In the genomic region with DNA sequence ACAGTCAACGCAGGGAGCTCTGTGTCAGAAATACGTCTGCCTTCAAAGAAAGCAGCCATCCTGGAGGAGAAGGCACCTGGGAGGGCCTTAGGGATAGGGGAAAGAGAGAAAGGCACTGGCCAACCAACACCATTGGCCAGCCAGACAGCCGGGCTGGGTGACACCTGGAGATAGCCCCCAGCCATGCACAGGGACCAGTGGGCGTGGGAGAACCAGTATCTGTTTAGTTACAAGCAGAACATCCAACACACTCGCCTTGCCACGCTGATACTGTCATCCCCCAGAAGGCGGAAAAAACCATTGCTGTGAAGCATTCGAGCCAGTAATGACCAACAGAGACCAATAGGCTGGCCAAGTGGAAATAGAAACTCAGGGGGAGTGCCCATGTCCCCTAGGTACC, we compare ENCODE assay signal across 13 cellular contexts. TPM values are rescaled to one million over a fixed set of nuclear protein-coding genes. Genes with fewer than 3 reads are reported as not detected.
DNase-seq lines count a peak whose midpoint lies in the region; ATAC-seq and TF ChIP-seq lines count a peak whose summit lies in the region.
"Had no signal": no experiment of that assay in that cellular context is flagged by ENCODE, and none has a peak within 500 bp of the region (broad histone marks: within the 10 kb centered on the region; RNA-seq: fewer than 3 reads in every experiment).

No MANE protein-coding gene starts in this region.

- ATAC-seq in natural killer cell, result no peak
- no peak for ATAC-seq in HG03196 (IDR thresholded peaks at IDR 0.05; ENCODE audit: unreplicated experiment)
- no peak for ATAC-seq in GM19463 (IDR thresholded peaks at IDR 0.05; ENCODE audit: unreplicated experiment)

- no peaks in the 10 kb centered on the region for H3K9me3 Mint-ChIP-seq in CD8-positive, alpha-beta memory T cell
- H3K9me3 Mint-ChIP-seq in dendritic cell treated with granulocyte-macrophage colony-stimulating factor and Interleukin-4, amounts not matched to agents 40 ng/mL and 50 ng/mL, for 4 days, result no peaks in the 10 kb centered on the region
- H3K9me3 Mint-ChIP-seq in natural killer cell, result no peaks in the 10 kb centered on the region
- H3K9me3 Mint-ChIP-seq: memory B cell had no signal

- no peaks in the 10 kb centered on the region for H3K9me3 ChIP-seq in CD8-positive, alpha-beta memory T cell (ENCODE audit: low read length)
- no peaks in the 10 kb centered on the region for H3K9me3 ChIP-seq in MM.1S (replicated peaks; ENCODE audit: insufficient read depth, low read length)
- H3K9me3 ChIP-seq: thoracic aorta had no signal

- DNase-seq in CD8-positive, alpha-beta memory T cell, result no peak
- DNase-seq in MM.1S (no peak), natural killer cell (no peak), NOMO-1 treated with DMSO at 0.1 percent for 48 hours (lab: John Stamatoyannopoulos, UW; ENCODE audit: unreplicated experiment) (no peak), OCI-M1 (lab: John Stamatoyannopoulos, UW) (no peak)
- DNase-seq: DMS153, hypothalamus had no signal

- peaks cover 0 to 27% (median 11%) of the 10 kb centered on the region in 3 donors for H3K36me3 Mint-ChIP-seq in CD8-positive, alpha-beta memory T cell
- H3K36me3 Mint-ChIP-seq in dendritic cell treated with granulocyte-macrophage colony-stimulating factor and Interleukin-4, amounts not matched to agents 40 ng/mL and 50 ng/mL, for 4 days (ENCODE audit: low read depth), result peaks cover 29% of the 10 kb centered on the region
- peaks cover 8% of the 10 kb centered on the region for H3K36me3 Mint-ChIP-seq in natural killer cell

- H3K4me3 ChIP-seq in CD8-positive, alpha-beta memory T cell (ENCODE audit: low read length), result no peak overlapping the region
- H3K4me3 ChIP-seq in MM.1S (ENCODE audit: low read length), result no peak overlapping the region
- H3K4me3 ChIP-seq: GM12878, thoracic aorta had no signal

- H3K27me3 Mint-ChIP-seq in CD8-positive, alpha-beta memory T cell, result no peaks in the 10 kb centered on the region
- peaks cover 4% of the 10 kb centered on the region for H3K27me3 Mint-ChIP-seq in dendritic cell treated with granulocyte-macrophage colony-stimulating factor and Interleukin-4, amounts not matched to agents 40 ng/mL and 50 ng/mL, for 4 days
- no peaks in the 10 kb centered on the region for H3K27me3 Mint-ChIP-seq in natural killer cell (ENCODE audit: low read depth in 2 of 2)
- H3K27me3 Mint-ChIP-seq: memory B cell had no signal

- H2AFZ ChIP-seq in MM.1S (ENCODE audit: low read length), result 0 out of 2 replicates have a peak overlapping the region, but pooled peaks have one; percentile 53

- peak overlapping the region; percentile 73 to 96 (median 92) for H3K27ac Mint-ChIP-seq in CD8-positive, alpha-beta memory T cell
- peak overlapping the region; percentile 88 for H3K27ac Mint-ChIP-seq in dendritic cell treated with granulocyte-macrophage colony-stimulating factor and Interleukin-4, amounts not matched to agents 40 ng/mL and 50 ng/mL, for 4 days
- H3K27ac Mint-ChIP-seq in natural killer cell, result peak overlapping the region; percentile 78 to 91
- H3K27ac Mint-ChIP-seq: memory B cell had no signal

- POLR2A ChIA-PET in CD8-positive, alpha-beta memory T cell (lab: Charles Lee), result interaction anchor here (0.9 to 1.3 kb wide), 2 partner anchors 32 to 142 kb away, joined by 5 to 7 read pairs; partner anchors contain the start of gene MXD1

- no peaks in the 10 kb centered on the region for H3K27me3 ChIP-seq in CD8-positive, alpha-beta memory T cell (ENCODE audit: insufficient read depth, low read length, poor library complexity, severe bottlenecking)
- no peaks in the 10 kb centered on the region for H3K27me3 ChIP-seq in MM.1S (replicated peaks; ENCODE audit: insufficient read depth, low read length)

- no peaks in the 10 kb centered on the region for H3F3A ChIP-seq in MM.1S (ENCODE audit: insufficient read depth, low read length)

- H3K79me2 ChIP-seq in MM.1S (ENCODE audit: low read length), result no peaks in the 10 kb centered on the region

- peaks cover 25% of the 10 kb centered on the region for H3K4me1 ChIP-seq in CD8-positive, alpha-beta memory T cell (ENCODE audit: insufficient read depth, low read length)
- peaks cover 17% of the 10 kb centered on the region for H3K4me1 ChIP-seq in MM.1S (ENCODE audit: low read length)

- no peaks in the 10 kb centered on the region for H3K9me2 ChIP-seq in MM.1S (replicated peaks; ENCODE audit: insufficient read depth, low read length)

- no peak for TF ChIP-seq CTCF in MM.1S (IDR thresholded peaks at IDR 0.05; ENCODE audit: low read length)
- no peak for TF ChIP-seq CTCF in natural killer cell (IDR thresholded peaks at IDR 0.05)

- intact Hi-C loops in dendritic cell treated with granulocyte-macrophage colony-stimulating factor and Interleukin-4, amounts not matched to agents 40 ng/mL and 50 ng/mL, for 4 days (cut with micrococcal nuclease), result loop anchor here (5.0 kb wide), 1 partner anchor 41 kb away; no protein-coding TSS in a partner anchor
- intact Hi-C loops in natural killer cell (cut with micrococcal nuclease), result loop anchor here (2.0 to 10.0 kb wide), 2 partner anchors 31 to 199 kb away; partner anchors contain the start of gene MXD1

- no peak overlapping the region for H3K4me2 ChIP-seq in MM.1S (ENCODE audit: low read depth, low read length)

- H3K36me3 ChIP-seq in CD8-positive, alpha-beta memory T cell (ENCODE audit: insufficient read depth, low read length), result peaks cover 4% of the 10 kb centered on the region
- no peaks in the 10 kb centered on the region for H3K36me3 ChIP-seq in MM.1S (replicated peaks; ENCODE audit: insufficient read depth, low read length)

- H3K27ac ChIP-seq in CD8-positive, alpha-beta memory T cell (ENCODE audit: low read depth, low read length), result no peak overlapping the region
- H3K27ac ChIP-seq in MM.1S (ENCODE audit: low read length), result no peak overlapping the region; the same call in 1 of the 2 replicates
- H3K27ac ChIP-seq: thoracic aorta had no signal

- H3K9ac ChIP-seq in MM.1S (ENCODE audit: low read length), result no peak overlapping the region

- no peaks in the 10 kb centered on the region for H4K20me1 ChIP-seq in MM.1S (ENCODE audit: insufficient read depth, low read length)

- H3K4me1 Mint-ChIP-seq in CD8-positive, alpha-beta memory T cell, result peaks cover 26 to 28% (median 26%) of the 10 kb centered on the region in 3 donors
- H3K4me1 Mint-ChIP-seq in dendritic cell treated with granulocyte-macrophage colony-stimulating factor and Interleukin-4, amounts not matched to agents 40 ng/mL and 50 ng/mL, for 4 days (ENCODE audit: low read depth), result peaks cover 73% of the 10 kb centered on the region
- H3K4me1 Mint-ChIP-seq in natural killer cell, result peaks cover 34 to 42% of the 10 kb centered on the region in 2 donors

- peak overlapping the region in 6 of 7 donors; percentile 2 to 81 (median 64) for H3K4me3 Mint-ChIP-seq in CD8-positive, alpha-beta memory T cell
- no peak overlapping the region for H3K4me3 Mint-ChIP-seq in dendritic cell treated with granulocyte-macrophage colony-stimulating factor and Interleukin-4, amounts not matched to agents 40 ng/mL and 50 ng/mL, for 4 days
- H3K4me3 Mint-ChIP-seq in natural killer cell, result peak overlapping the region; percentile 82
- H3K4me3 Mint-ChIP-seq: memory B cell had no signal

- CTCF ChIA-PET in CD8-positive, alpha-beta memory T cell (lab: Charles Lee), result interaction anchor here (1.0 to 1.7 kb wide), 4 partner anchors 32 to 197 kb away, joined by 3 to 5 read pairs (median 3); no protein-coding TSS in a partner anchor

RNA-seq across cellular contexts. Expression of gene ASPRV1, which starts 15.5 kb away (rescaled TPM):
- under 1 TPM; 0.64 to 0.77 TPM for total RNA-seq in CD8-positive, alpha-beta memory T cell
- polyA plus RNA-seq in CD8-positive, alpha-beta memory T cell, result 0.99 TPM
- total RNA-seq in natural killer cell, result 1 to 10 TPM; 1.4 to 2.7 (median 1.9) TPM

RNA-seq across cellular contexts. Expression of gene MXD1, which starts 31.0 kb away (rescaled TPM):
- total RNA-seq in CD8-positive, alpha-beta memory T cell, result 1 to 10 TPM; 7.2 to 8.1 TPM
- 10.5 TPM for polyA plus RNA-seq in CD8-positive, alpha-beta memory T cell
- total RNA-seq in natural killer cell, result 100 to 1,000 TPM in 2 of 3 donors, 10 to 100 TPM in 1; 63.0 to 165 (median 112) TPM

RNA-seq across cellular contexts. Expression of gene SNRNP27, which starts 52.1 kb away (rescaled TPM):
- 10 to 100 TPM; 59.6 to 61.2 TPM for total RNA-seq in CD8-positive, alpha-beta memory T cell
- polyA plus RNA-seq in CD8-positive, alpha-beta memory T cell, result 79.6 TPM
- total RNA-seq in natural killer cell, result 10 to 100 TPM; 53.2 to 61.5 (median 58.2) TPM

Comparison
In these comparisons a context has a peak if more than half of its experiments do, and no peak if none do; other contexts are left out.
1. RNA of gene MXD1, which starts 31.0 kb away (total RNA-seq): 63.0 to 165 TPM in natural killer cell; 7.2 to 8.1 TPM in CD8-positive, alpha-beta memory T cell; every median in the first group is over 4 times any median in the second.
2. Peak in every context shown above with its lines, with median percentiles within 50 percentile points of each other: H3K27ac Mint-ChIP-seq.